9 cellular contexts compared by ENCODE assay signal in genomic region chr19:8352134-8352827, GRCh38.
DNase-seq lines count a peak whose midpoint lies in the region; ATAC-seq and TF ChIP-seq lines count a peak whose summit lies in the region.
"Had no signal": no experiment of that assay in that cellular context is flagged by ENCODE, and none has a peak within 500 bp of the region (broad histone marks: within the 10 kb centered on the region; RNA-seq: fewer than 3 reads in every experiment).

No MANE protein-coding gene starts in this region.

- TF ChIP-seq CTCF in nephron (IDR thresholded peaks at IDR 0.05; ENCODE audit: unreplicated experiment in 3 of 3): no peak

- H3K27me3 ChIP-seq in ACC112 (ENCODE audit: insufficient read depth, low read length): no peaks in the 10 kb centered on the region

- H3K4me1 Mint-ChIP-seq in nephron: peaks cover 25% of the 10 kb centered on the region

- H2AFZ ChIP-seq in ACC112 (ENCODE audit: low read length, unreplicated experiment): peak overlapping the region; percentile 12

- peaks cover 3% of the 10 kb centered on the region for H3K27me3 Mint-ChIP-seq in nephron (ENCODE audit: low read depth)

- H3K9me3 Mint-ChIP-seq in nephron: peaks cover 2% of the 10 kb centered on the region

- H3K4me1 ChIP-seq in ACC112 (ENCODE audit: control insufficient read depth, insufficient read depth, low read length, unreplicated experiment): peaks cover 18% of the 10 kb centered on the region

- POLR2A ChIA-PET in HEK293T (lab: Yijun Ruan, JAX): interaction anchor here (0.8 to 1.9 kb wide), 5 partner anchors 31 to 154 kb away, joined by 3 to 9 read pairs (median 4); partner anchors contain the start of genes NDUFA7, RAB11B and RPS28

- CTCF ChIA-PET in HEK293T (lab: Yijun Ruan, JAX): interaction anchor here (1.0 to 1.6 kb wide), 3 partner anchors 16 to 226 kb away, joined by 3 to 6 read pairs (median 4); no protein-coding TSS in a partner anchor

- no peaks in the 10 kb centered on the region for H3K36me3 ChIP-seq in ACC112 (ENCODE audit: insufficient read depth, low read length)

- H3K4me3 Mint-ChIP-seq in nephron: peak overlapping the region; percentile 42 to 74 (median 56)
- H3K4me3 Mint-ChIP-seq: activated T-helper 17 cell treated with anti-CD3 and anti-CD28 coated beads, Interleukin-2, amount 50 U/mL, for 72 hours had no signal

- peak overlapping the region; percentile 55 for H3K4me3 ChIP-seq in ACC112 (ENCODE audit: low read depth, low read length)

- DNase-seq in HEK293T (ENCODE audit: extremely low spot score) (peak; percentile 4), dedifferentiated amniotic fluid mesenchymal stem cell (ENCODE audit: extremely low spot score) (peak; percentile 14), NCI-H524 (lab: John Stamatoyannopoulos, UW) (no peak), NCI-H82 (lab: John Stamatoyannopoulos, UW) (no peak)

- no peak overlapping the region for H3K27ac ChIP-seq in ACC112 (ENCODE audit: low read depth, low read length)

- no peaks in the 10 kb centered on the region for H3K79me2 ChIP-seq in ACC112 (ENCODE audit: control insufficient read depth, insufficient read depth, low read length, unreplicated experiment)

- peak overlapping the region; percentile 92 to 95 (median 93) for H3K27ac Mint-ChIP-seq in nephron
- H3K27ac Mint-ChIP-seq: activated T-helper 17 cell treated with anti-CD3 and anti-CD28 coated beads, Interleukin-2, amount 50 U/mL, for 72 hours had no signal

- ATAC-seq in HG03439 (IDR thresholded peaks at IDR 0.05; ENCODE audit: unreplicated experiment) (no peak), HG03196 (IDR thresholded peaks at IDR 0.05; ENCODE audit: unreplicated experiment) (no peak)
- ATAC-seq: activated T-helper 17 cell treated with anti-CD3 and anti-CD28 coated beads, Interleukin-2, amount 50 U/mL, for 72 hours had no signal

- no peaks in the 10 kb centered on the region for H3K36me3 Mint-ChIP-seq in nephron (ENCODE audit: low read depth)

TF ChIP-seq in HEK293T, 16 proteins besides CTCF, POLR2A, EP300 and RAD21:
- TF ChIP-seq NFRKB (IDR thresholded peaks at IDR 0.05) (no peak), SUZ12 (IDR thresholded peaks at IDR 0.05) (no peak), TARDBP (IDR thresholded peaks at IDR 0.05) (no peak), HDGF (IDR thresholded peaks at IDR 0.05; ENCODE audit: borderline replicate concordance) (no peak), ZNF384 (IDR thresholded peaks at IDR 0.05) (peak; percentile 86), FOXM1 (IDR thresholded peaks at IDR 0.05; ENCODE audit: borderline replicate concordance) (no peak), SP1 (IDR thresholded peaks at IDR 0.05) (no peak)

Comparison
In these comparisons a context has a peak if more than half of its experiments do, and no peak if none do; other contexts are left out.
1. DNase-seq: peak in HEK293T (single experiment) and dedifferentiated amniotic fluid mesenchymal stem cell (single experiment); none in NCI-H524 (0 of 2) and NCI-H82 (single experiment).